Comparison of ENCODE assay signal across 1 cellular context in the genomic region with DNA sequence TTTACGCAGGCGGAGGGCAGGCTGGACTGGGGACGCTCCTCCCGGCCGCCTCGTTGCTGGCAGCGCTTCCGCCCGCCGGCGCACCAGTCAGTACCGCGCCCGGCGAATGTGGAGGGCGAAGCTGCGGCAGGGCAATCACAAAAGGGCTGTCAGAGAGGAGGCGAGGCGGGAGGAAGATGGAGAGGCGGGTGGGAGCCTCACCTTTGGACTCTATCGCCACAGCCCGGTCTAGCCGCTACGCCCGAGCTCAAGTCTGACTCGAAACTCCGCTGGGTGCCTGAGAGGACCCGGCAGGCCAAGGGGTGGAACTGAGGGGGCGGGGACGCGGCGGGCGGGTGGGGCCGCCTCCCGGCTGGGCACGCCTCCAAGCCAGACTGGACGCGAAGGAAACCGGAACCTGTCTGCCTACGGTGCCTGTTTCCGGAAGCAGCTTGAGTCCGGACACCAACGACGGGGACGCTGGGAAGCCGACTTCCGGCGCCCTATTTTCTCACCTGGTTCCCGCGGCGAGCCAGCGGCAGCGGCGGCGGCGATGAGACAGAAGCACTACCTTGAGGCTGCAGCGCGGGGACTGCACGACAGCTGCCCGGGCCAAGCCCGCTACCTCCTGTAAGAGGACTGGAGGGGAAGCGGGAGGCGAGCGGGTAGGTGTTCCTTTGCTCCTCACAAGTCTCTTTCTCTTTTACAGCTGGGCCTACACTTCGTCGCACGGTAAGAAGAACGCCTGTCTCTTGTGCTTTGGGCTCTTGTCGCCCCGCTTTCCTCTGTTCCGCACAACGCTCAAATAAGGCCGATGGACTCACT.
A peak's percentile ranks its signal among the peaks of the same experiment; 100 is the strongest.
TF ChIP-seq lines count a peak whose summit lies in the region.

TSS of gene RMP24 (plus strand) at position 483 of the 804 bp plus-strand sequence.

TF ChIP-seq in K562, 482 proteins besides CTCF, POLR2A, EP300 and RAD21 (continued from another document):
- TF ChIP-seq, protein P1, sequence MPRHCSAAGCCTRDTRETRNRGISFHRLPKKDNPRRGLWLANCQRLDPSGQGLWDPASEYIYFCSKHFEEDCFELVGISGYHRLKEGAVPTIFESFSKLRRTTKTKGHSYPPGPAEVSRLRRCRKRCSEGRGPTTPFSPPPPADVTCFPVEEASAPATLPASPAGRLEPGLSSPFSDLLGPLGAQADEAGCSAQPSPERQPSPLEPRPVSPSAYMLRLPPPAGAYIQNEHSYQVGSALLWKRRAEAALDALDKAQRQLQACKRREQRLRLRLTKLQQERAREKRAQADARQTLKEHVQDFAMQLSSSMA (CRISPR knock-in tag; IDR thresholded peaks at IDR 0.05): no peak
- peak; percentile 44 to 50; a peak in 2 of 4 replicates for TF ChIP-seq SIX5 (IDR thresholded peaks at IDR 0.05; ENCODE audit: borderline replicate concordance in 1 of 2, insufficient read depth in 1 of 2, low read depth in 1 of 2, low read length in 2 of 2)
- peak; percentile 74 for TF ChIP-seq EGR1 (conservative IDR thresholded peaks at IDR 0.05)
- peak; percentile 95 for TF ChIP-seq TFAP4 (CRISPR knock-in tag; IDR thresholded peaks at IDR 0.05; ENCODE audit: borderline replicate concordance)
- peak; percentile 77 for TF ChIP-seq TOE1 (IDR thresholded peaks at IDR 0.05; ENCODE audit: borderline replicate concordance)
- no peak for TF ChIP-seq TOE1 (CRISPR knock-in tag; IDR thresholded peaks at IDR 0.05; ENCODE audit: borderline replicate concordance, low read depth)
- TF ChIP-seq MYC (IDR thresholded peaks at IDR 0.05; ENCODE audit: low read depth, low read length): peak; percentile 84
- peak; percentile 13; the same call in 1 of the 2 replicates for TF ChIP-seq MYC (CRISPR knock-in tag; IDR thresholded peaks at IDR 0.05; ENCODE audit: borderline replicate concordance, low read depth)
- TF ChIP-seq GTF2A2 (tag; IDR thresholded peaks at IDR 0.05): 0 out of 2 replicates have a peak, but pooled peaks have one; percentile 44
- peak; percentile 55; the same call in 1 of the 2 replicates for TF ChIP-seq ZKSCAN1 (IDR thresholded peaks at IDR 0.05; ENCODE audit: low read depth, low read length)
- TF ChIP-seq XRCC4 (IDR thresholded peaks at IDR 0.05; ENCODE audit: extremely low read depth, insufficient read depth, insufficient read length): no peak
- TF ChIP-seq SREBF2 (CRISPR knock-in tag; IDR thresholded peaks at IDR 0.05): no peak
- no peak for TF ChIP-seq NFE2L1 (tag; IDR thresholded peaks at IDR 0.05; ENCODE audit: borderline replicate concordance, low read depth)
- TF ChIP-seq TARDBP (IDR thresholded peaks at IDR 0.05): no peak
- TF ChIP-seq CBX5 (IDR thresholded peaks at IDR 0.05; ENCODE audit: borderline replicate concordance, low read depth): peak; percentile 89
- TF ChIP-seq STAT5A (IDR thresholded peaks at IDR 0.05; ENCODE audit: borderline replicate concordance, low read length): peak; percentile 38; the same call in 1 of the 2 replicates
- TF ChIP-seq, protein P2, sequence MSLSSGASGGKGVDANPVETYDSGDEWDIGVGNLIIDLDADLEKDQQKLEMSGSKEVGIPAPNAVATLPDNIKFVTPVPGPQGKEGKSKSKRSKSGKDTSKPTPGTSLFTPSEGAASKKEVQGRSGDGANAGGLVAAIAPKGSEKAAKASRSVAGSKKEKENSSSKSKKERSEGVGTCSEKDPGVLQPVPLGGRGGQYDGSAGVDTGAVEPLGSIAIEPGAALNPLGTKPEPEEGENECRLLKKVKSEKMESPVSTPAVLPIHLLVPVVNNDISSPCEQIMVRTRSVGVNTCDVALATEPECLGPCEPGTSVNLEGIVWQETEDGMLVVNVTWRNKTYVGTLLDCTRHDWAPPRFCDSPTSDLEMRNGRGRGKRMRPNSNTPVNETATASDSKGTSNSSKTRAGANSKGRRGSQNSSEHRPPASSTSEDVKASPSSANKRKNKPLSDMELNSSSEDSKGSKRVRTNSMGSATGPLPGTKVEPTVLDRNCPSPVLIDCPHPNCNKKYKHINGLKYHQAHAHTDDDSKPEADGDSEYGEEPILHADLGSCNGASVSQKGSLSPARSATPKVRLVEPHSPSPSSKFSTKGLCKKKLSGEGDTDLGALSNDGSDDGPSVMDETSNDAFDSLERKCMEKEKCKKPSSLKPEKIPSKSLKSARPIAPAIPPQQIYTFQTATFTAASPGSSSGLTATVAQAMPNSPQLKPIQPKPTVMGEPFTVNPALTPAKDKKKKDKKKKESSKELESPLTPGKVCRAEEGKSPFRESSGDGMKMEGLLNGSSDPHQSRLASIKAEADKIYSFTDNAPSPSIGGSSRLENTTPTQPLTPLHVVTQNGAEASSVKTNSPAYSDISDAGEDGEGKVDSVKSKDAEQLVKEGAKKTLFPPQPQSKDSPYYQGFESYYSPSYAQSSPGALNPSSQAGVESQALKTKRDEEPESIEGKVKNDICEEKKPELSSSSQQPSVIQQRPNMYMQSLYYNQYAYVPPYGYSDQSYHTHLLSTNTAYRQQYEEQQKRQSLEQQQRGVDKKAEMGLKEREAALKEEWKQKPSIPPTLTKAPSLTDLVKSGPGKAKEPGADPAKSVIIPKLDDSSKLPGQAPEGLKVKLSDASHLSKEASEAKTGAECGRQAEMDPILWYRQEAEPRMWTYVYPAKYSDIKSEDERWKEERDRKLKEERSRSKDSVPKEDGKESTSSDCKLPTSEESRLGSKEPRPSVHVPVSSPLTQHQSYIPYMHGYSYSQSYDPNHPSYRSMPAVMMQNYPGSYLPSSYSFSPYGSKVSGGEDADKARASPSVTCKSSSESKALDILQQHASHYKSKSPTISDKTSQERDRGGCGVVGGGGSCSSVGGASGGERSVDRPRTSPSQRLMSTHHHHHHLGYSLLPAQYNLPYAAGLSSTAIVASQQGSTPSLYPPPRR (CRISPR knock-in tag; IDR thresholded peaks at IDR 0.05; ENCODE audit: borderline replicate concordance): peak; percentile 25; the same call in 1 of the 2 replicates
- no peak for TF ChIP-seq ZNF311 (CRISPR knock-in tag; IDR thresholded peaks at IDR 0.05)
- no peak for TF ChIP-seq SRF (CRISPR knock-in tag; IDR thresholded peaks at IDR 0.05)
- no peak for TF ChIP-seq ZNF354B (CRISPR knock-in tag; IDR thresholded peaks at IDR 0.05)
- 0 out of 2 replicates have a peak, but pooled peaks have one; percentile 1 for TF ChIP-seq MAFK (IDR thresholded peaks at IDR 0.05; ENCODE audit: low read length)
- TF ChIP-seq POU5F1 (IDR thresholded peaks at IDR 0.05; ENCODE audit: borderline replicate concordance, low read depth, low read length, partially characterized antibody): peak; percentile 35
- peak; percentile 100 for TF ChIP-seq GABPA (tag; conservative IDR thresholded peaks at IDR 0.05; ENCODE audit: low read depth)
- peak; percentile 19; the same call in 1 of the 2 replicates for TF ChIP-seq CHD2 (IDR thresholded peaks at IDR 0.05; ENCODE audit: low read depth, low read length)
- TF ChIP-seq ZZZ3 (IDR thresholded peaks at IDR 0.05): no peak
- TF ChIP-seq XRCC5 (IDR thresholded peaks at IDR 0.05; ENCODE audit: low read depth, low read length): peak; percentile 87; the same call in 1 of the 2 replicates
- peak; percentile 96 for TF ChIP-seq POLR2G (IDR thresholded peaks at IDR 0.05; ENCODE audit: low read depth, low read length)
- no peak for TF ChIP-seq HSF4 (CRISPR knock-in tag; IDR thresholded peaks at IDR 0.05; ENCODE audit: borderline replicate concordance)
- peak; percentile 55; the same call in 1 of the 2 replicates for TF ChIP-seq ZNF431 (CRISPR knock-in tag; IDR thresholded peaks at IDR 0.05)
- TF ChIP-seq HMGN3 (IDR thresholded peaks at IDR 0.05; ENCODE audit: borderline replicate concordance, extremely low read depth, insufficient read length, low read depth, low read length): peak; percentile 84
- TF ChIP-seq SRSF1 (IDR thresholded peaks at IDR 0.05; ENCODE audit: low read depth, low read length): no peak
- peak; percentile 71 to 74 for TF ChIP-seq NRF1 (conservative IDR thresholded peaks at IDR 0.05 in 1 of 2, IDR thresholded peaks at IDR 0.05 in 1 of 2)
- TF ChIP-seq, protein P3, sequence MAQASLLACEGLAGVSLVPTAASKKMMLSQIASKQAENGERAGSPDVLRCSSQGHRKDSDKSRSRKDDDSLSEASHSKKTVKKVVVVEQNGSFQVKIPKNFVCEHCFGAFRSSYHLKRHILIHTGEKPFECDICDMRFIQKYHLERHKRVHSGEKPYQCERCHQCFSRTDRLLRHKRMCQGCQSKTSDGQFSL (CRISPR knock-in tag; IDR thresholded peaks at IDR 0.05): no peak
- TF ChIP-seq, protein P3 (tag; IDR thresholded peaks at IDR 0.05): no peak
- TF ChIP-seq BCLAF1 (IDR thresholded peaks at IDR 0.05; ENCODE audit: borderline replicate concordance in 1 of 2, control insufficient read depth in 1 of 2, low read depth in 2 of 2, low read length in 1 of 2): peak in 1 of 2 experiments; percentile 95; a peak in 2 of 4 replicates
- TF ChIP-seq TBP (optimal IDR thresholded peaks at IDR 0.05; ENCODE audit: low read depth, low read length): peak; percentile 93
- 0 out of 2 replicates have a peak, but pooled peaks have one; percentile 24 for TF ChIP-seq RFX5 (IDR thresholded peaks at IDR 0.05; ENCODE audit: low read depth, low read length)
- peak; percentile 60; the same call in 1 of the 2 replicates for TF ChIP-seq POLR2AphosphoS5 (IDR thresholded peaks at IDR 0.05; ENCODE audit: control insufficient read depth, insufficient read depth, low read depth, low read length)
- peak; percentile 86 for TF ChIP-seq KDM5B (IDR thresholded peaks at IDR 0.05; ENCODE audit: insufficient replicate concordance, low read depth, low read length)
- TF ChIP-seq, protein P4, sequence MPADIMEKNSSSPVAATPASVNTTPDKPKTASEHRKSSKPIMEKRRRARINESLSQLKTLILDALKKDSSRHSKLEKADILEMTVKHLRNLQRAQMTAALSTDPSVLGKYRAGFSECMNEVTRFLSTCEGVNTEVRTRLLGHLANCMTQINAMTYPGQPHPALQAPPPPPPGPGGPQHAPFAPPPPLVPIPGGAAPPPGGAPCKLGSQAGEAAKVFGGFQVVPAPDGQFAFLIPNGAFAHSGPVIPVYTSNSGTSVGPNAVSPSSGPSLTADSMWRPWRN (IDR thresholded peaks at IDR 0.05; ENCODE audit: low read depth): no peak
- TF ChIP-seq MYNN (IDR thresholded peaks at IDR 0.05): peak; percentile 35; the same call in 1 of the 2 replicates
- no peak for TF ChIP-seq MYNN (CRISPR knock-in tag; IDR thresholded peaks at IDR 0.05)
- no peak for TF ChIP-seq ZNF780A (CRISPR knock-in tag; IDR thresholded peaks at IDR 0.05)
- peak; percentile 57 for TF ChIP-seq ATF1 (CRISPR knock-in tag; IDR thresholded peaks at IDR 0.05)
- peak; percentile 75 for TF ChIP-seq ATF1 (tag; IDR thresholded peaks at IDR 0.05)
- TF ChIP-seq TCFL5 (CRISPR knock-in tag; conservative IDR thresholded peaks at IDR 0.05): no peak
- TF ChIP-seq, protein P5, sequence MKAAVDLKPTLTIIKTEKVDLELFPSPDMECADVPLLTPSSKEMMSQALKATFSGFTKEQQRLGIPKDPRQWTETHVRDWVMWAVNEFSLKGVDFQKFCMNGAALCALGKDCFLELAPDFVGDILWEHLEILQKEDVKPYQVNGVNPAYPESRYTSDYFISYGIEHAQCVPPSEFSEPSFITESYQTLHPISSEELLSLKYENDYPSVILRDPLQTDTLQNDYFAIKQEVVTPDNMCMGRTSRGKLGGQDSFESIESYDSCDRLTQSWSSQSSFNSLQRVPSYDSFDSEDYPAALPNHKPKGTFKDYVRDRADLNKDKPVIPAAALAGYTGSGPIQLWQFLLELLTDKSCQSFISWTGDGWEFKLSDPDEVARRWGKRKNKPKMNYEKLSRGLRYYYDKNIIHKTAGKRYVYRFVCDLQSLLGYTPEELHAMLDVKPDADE (conservative IDR thresholded peaks at IDR 0.05; ENCODE audit: control insufficient read depth, low read depth, low read length): peak; percentile 81; the same call in 1 of the 2 replicates
